14 cellular contexts compared by ENCODE assay signal in the genomic region with DNA sequence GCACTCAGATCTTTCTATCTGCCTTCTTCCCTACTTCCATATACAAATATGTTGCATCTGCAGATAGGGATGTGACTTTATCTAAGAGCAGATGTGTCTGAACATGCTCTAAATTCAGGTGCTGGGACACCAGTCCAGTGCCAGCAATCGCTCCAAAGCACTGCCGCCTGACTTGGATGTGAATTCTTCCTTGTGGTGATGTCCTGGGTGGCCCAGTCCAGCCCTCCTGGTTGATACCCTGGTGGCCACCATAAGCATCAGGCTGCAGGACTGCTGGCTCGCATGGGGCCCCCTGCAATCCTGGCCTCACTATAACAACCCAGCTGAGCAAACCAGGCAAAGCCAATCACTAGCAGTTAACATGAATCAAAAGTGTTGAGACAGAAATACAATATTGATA.
A peak's percentile ranks its signal among the peaks of the same experiment; 100 is the strongest.
DNase-seq lines count a peak whose midpoint lies in the region; ATAC-seq and TF ChIP-seq lines count a peak whose summit lies in the region.
"Had no signal": no experiment of that assay in that cellular context is flagged by ENCODE, and none has a peak within 500 bp of the region (broad histone marks: within the 10 kb centered on the region; RNA-seq: fewer than 3 reads in every experiment).

No MANE protein-coding gene starts in this region.

- ATAC-seq in activated naive CD8-positive, alpha-beta T cell treated with anti-CD3 and anti-CD28 coated beads, Interleukin-2, amount 50 U/mL, for 24 hours = no peak
- ATAC-seq in natural killer cell = no peak

- H3K9me3 ChIP-seq in WERI-Rb-1 (ENCODE audit: severe bottlenecking) (no peaks in the 10 kb centered on the region), endodermal cell (ENCODE audit: control insufficient read depth, low read length) (no peaks in the 10 kb centered on the region), osteoblast (ENCODE audit: low read depth, low read length) (no peaks in the 10 kb centered on the region)
- H3K9me3 ChIP-seq: Caco-2, HAP-1 had no signal

- TF ChIP-seq CTCF in WERI-Rb-1 (IDR thresholded peaks at IDR 0.05; ENCODE audit: low read depth, low read length) = no peak
- no peak for TF ChIP-seq CTCF in endodermal cell (conservative IDR thresholded peaks at IDR 0.05)
- TF ChIP-seq CTCF in osteoblast (IDR thresholded peaks at IDR 0.05; ENCODE audit: extremely low read depth, low read depth, low read length) = no peak
- no peak for TF ChIP-seq CTCF in natural killer cell (IDR thresholded peaks at IDR 0.05)

- no peaks in the 10 kb centered on the region for H3K79me2 ChIP-seq in osteoblast (ENCODE audit: insufficient read depth, low read length)

- no peaks in the 10 kb centered on the region for H3K36me3 ChIP-seq in WERI-Rb-1
- no peaks in the 10 kb centered on the region for H3K36me3 ChIP-seq in endodermal cell (ENCODE audit: control insufficient read depth, insufficient read depth, low read length)
- H3K36me3 ChIP-seq in osteoblast (ENCODE audit: insufficient read depth, low read length) = no peaks in the 10 kb centered on the region
- H3K36me3 ChIP-seq: HAP-1 had no signal

- 93% methylated on average over 2 to 3 of the region's 3 CpGs for WGBS in endodermal cell (ENCODE audit: insufficient coverage in 1 of 2, insufficient read length in 1 of 2), 2 experiments

- no peak overlapping the region for H2AFZ ChIP-seq in osteoblast (ENCODE audit: low read length)
- H2AFZ ChIP-seq: GM23248 had no signal

- H3K36me3 Mint-ChIP-seq in endodermal cell (ENCODE audit: low read depth) (no peaks in the 10 kb centered on the region), natural killer cell (no peaks in the 10 kb centered on the region)
- H3K36me3 Mint-ChIP-seq in activated naive CD8-positive, alpha-beta T cell treated with anti-CD3 and anti-CD28 coated beads, Interleukin-2, amount 50 U/mL, for 24 hours (ENCODE audit: low read depth) = no peaks in the 10 kb centered on the region

- H3K4me1 Mint-ChIP-seq in endodermal cell (no peaks in the 10 kb centered on the region), natural killer cell (no peaks in the 10 kb centered on the region)
- no peaks in the 10 kb centered on the region for H3K4me1 Mint-ChIP-seq in activated naive CD8-positive, alpha-beta T cell treated with anti-CD3 and anti-CD28 coated beads, Interleukin-2, amount 50 U/mL, for 24 hours

- H3K27ac Mint-ChIP-seq in endodermal cell (no peak overlapping the region), natural killer cell (no peak overlapping the region)
- H3K27ac Mint-ChIP-seq in activated naive CD8-positive, alpha-beta T cell treated with anti-CD3 and anti-CD28 coated beads, Interleukin-2, amount 50 U/mL, for 24 hours = no peak overlapping the region
- H3K27ac Mint-ChIP-seq: CD4-positive, alpha-beta T cell had no signal

- no peak overlapping the region for H3K4me3 ChIP-seq in WERI-Rb-1 (ENCODE audit: low read depth, low read length)
- no peak overlapping the region for H3K4me3 ChIP-seq in endodermal cell (ENCODE audit: low read length)
- no peak overlapping the region for H3K4me3 ChIP-seq in osteoblast (ENCODE audit: insufficient read depth, low read length)
- H3K4me3 ChIP-seq: GM23248, HAP-1 had no signal

- H3K27me3 Mint-ChIP-seq in endodermal cell (ENCODE audit: insufficient read depth) = peaks cover 9% of the 10 kb centered on the region
- no peaks in the 10 kb centered on the region for H3K27me3 Mint-ChIP-seq in activated naive CD8-positive, alpha-beta T cell treated with anti-CD3 and anti-CD28 coated beads, Interleukin-2, amount 50 U/mL, for 24 hours
- no peaks in the 10 kb centered on the region for H3K27me3 Mint-ChIP-seq in natural killer cell (ENCODE audit: low read depth in 2 of 2)
- H3K27me3 Mint-ChIP-seq: CD4-positive, alpha-beta T cell had no signal

- H3K4me2 ChIP-seq in osteoblast (ENCODE audit: insufficient read depth, low read length) = no peak overlapping the region

- H4K20me1 ChIP-seq in osteoblast (ENCODE audit: insufficient read depth, low read length) = no peaks in the 10 kb centered on the region

- peak; percentile 1 for DNase-seq in AG20443 (ENCODE audit: low spot score)
- no peak for DNase-seq in WERI-Rb-1
- peak; percentile 19 for DNase-seq in endodermal cell
- DNase-seq in osteoblast (ENCODE audit: insufficient read length, low spot score, missing footprints) = peak; percentile 13
- DNase-seq in NCI-H748 treated with DMSO at 0.1 percent for 48 hours (lab: John Stamatoyannopoulos, UW) = no peak
- DNase-seq in activated naive CD8-positive, alpha-beta T cell treated with anti-CD3 and anti-CD28 coated beads, Interleukin-2, amount 50 U/mL, for 24 hours = no peak
- no peak for DNase-seq in natural killer cell
- DNase-seq: ACHN; AML-193; Caco-2; CD4-positive, alpha-beta T cell; GM23248 had no signal

- H3K27me3 ChIP-seq in WERI-Rb-1 (ENCODE audit: insufficient read depth, low read depth, severe bottlenecking) (no peaks in the 10 kb centered on the region), endodermal cell (ENCODE audit: control insufficient read depth, insufficient read depth, low read length, poor library complexity, severe bottlenecking) (no peaks in the 10 kb centered on the region), osteoblast (ENCODE audit: insufficient read depth, low read length) (peaks cover 4% of the 10 kb centered on the region)

- H3K9me3 Mint-ChIP-seq in endodermal cell (no peaks in the 10 kb centered on the region), natural killer cell (no peaks in the 10 kb centered on the region)
- no peaks in the 10 kb centered on the region for H3K9me3 Mint-ChIP-seq in activated naive CD8-positive, alpha-beta T cell treated with anti-CD3 and anti-CD28 coated beads, Interleukin-2, amount 50 U/mL, for 24 hours
- H3K9me3 Mint-ChIP-seq: CD4-positive, alpha-beta T cell had no signal

- no peak overlapping the region for H3K4me3 Mint-ChIP-seq in endodermal cell
- H3K4me3 Mint-ChIP-seq in activated naive CD8-positive, alpha-beta T cell treated with anti-CD3 and anti-CD28 coated beads, Interleukin-2, amount 50 U/mL, for 24 hours = no peak overlapping the region
- no peak overlapping the region for H3K4me3 Mint-ChIP-seq in natural killer cell
- H3K4me3 Mint-ChIP-seq: CD4-positive, alpha-beta T cell had no signal

- H3K4me1 ChIP-seq in endodermal cell (ENCODE audit: control insufficient read depth, insufficient read depth, low read length) (no peaks in the 10 kb centered on the region), osteoblast (ENCODE audit: insufficient read depth, low read length) (no peaks in the 10 kb centered on the region)
- H3K4me1 ChIP-seq: Caco-2, HAP-1 had no signal

- intact Hi-C loops in natural killer cell (cut with micrococcal nuclease) = no loop called here

- H3K27ac ChIP-seq in WERI-Rb-1 (peak overlapping the region; percentile 85), endodermal cell (ENCODE audit: low read depth, low read length) (no peak overlapping the region), osteoblast (ENCODE audit: low read depth, low read length) (no peak overlapping the region)
- H3K27ac ChIP-seq: C4-2B, GM23248 had no signal

- H3K9ac ChIP-seq in endodermal cell (ENCODE audit: extremely low read depth, low read length, poor library complexity, severe bottlenecking) = no peak overlapping the region
- H3K9ac ChIP-seq: GM23248 had no signal

Comparison
In these comparisons a context has a peak if more than half of its experiments do, and no peak if none do; other contexts are left out.
1. DNase-seq: peak in AG20443 (single experiment), endodermal cell (single experiment) and osteoblast (single experiment); none in WERI-Rb-1 (single experiment), NCI-H748 treated with DMSO at 0.1 percent for 48 hours (single experiment), activated naive CD8-positive, alpha-beta T cell treated with anti-CD3 and anti-CD28 coated beads, Interleukin-2, amount 50 U/mL, for 24 hours (single experiment) and natural killer cell (single experiment).